Comparison of ENCODE assay signal across 8 cellular contexts in the genomic region with DNA sequence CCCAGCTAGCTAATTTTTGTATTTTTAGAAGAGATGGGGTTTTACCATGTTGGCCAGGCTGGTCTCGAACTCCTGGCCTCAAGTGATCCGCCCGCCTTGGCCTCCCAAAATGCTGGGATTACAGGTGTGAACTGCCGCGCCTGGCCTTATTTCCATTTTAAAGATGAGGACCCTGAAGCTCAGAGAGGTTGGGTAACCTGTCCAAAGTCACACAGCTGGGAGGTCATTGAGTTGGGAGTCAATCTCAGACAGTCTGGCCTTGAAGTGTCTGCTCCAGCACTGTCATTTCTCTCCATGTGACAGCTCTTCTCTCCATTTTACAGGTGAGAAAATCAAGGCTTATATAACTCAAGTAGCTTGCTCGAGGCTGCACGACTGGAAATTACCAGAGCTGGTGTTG.
A peak's percentile ranks its signal among the peaks of the same experiment; 100 is the strongest.
DNase-seq lines count a peak whose midpoint lies in the region; ATAC-seq and TF ChIP-seq lines count a peak whose summit lies in the region.
"Not testable (repeated sequence)": the region's sequence is repeated elsewhere in the genome, so short reads cannot be mapped to it uniquely, and the experiment has no call there.

No MANE protein-coding gene starts in this region.

- not testable (repeated sequence) for H3K9me3 Mint-ChIP-seq in activated B cell treated with CpG ODN at 0.5 μM for 24 hours; activated T-cell treated with anti-CD3 and anti-CD28 coated beads, Interleukin-2, amount 50 U/mL, for 24 hours; activated naive CD8-positive, alpha-beta T cell treated with anti-CD3 and anti-CD28 coated beads for 36 hours; immature natural killer cell

- not testable (repeated sequence) for H3K27me3 ChIP-seq in BLaER1; DND-41 (ENCODE audit: insufficient read depth, low read length, poor library complexity); OCI-LY1 (ENCODE audit: insufficient read depth, low read length); spleen (replicated peaks in 1 of 7)

- H3K4me3 ChIP-seq in BLaER1; DND-41 (ENCODE audit: low read depth in 1 of 2, low read length in 2 of 2); OCI-LY1 (ENCODE audit: low read depth, low read length, poor library complexity, severe bottlenecking); spleen: not testable (repeated sequence)

- not testable (repeated sequence) for H3K9ac ChIP-seq in BLaER1; DND-41 (ENCODE audit: low read depth, low read length); OCI-LY1 (ENCODE audit: low read length)

- H3K4me1 ChIP-seq in BLaER1 (peaks cover 52% of the 10 kb centered on the region), DND-41 (ENCODE audit: insufficient read depth, low read length) (peaks cover 45% of the 10 kb centered on the region), OCI-LY1 (ENCODE audit: insufficient read depth, low read length, severe bottlenecking) (peaks cover 31% of the 10 kb centered on the region), spleen (peaks cover 22 to 96% (median 57%) of the 10 kb centered on the region in 6 donors)

- WGBS in spleen, 5 donors: 81 to 92% (median 89%) methylated on average over 7 of the region's 7 CpGs

- CTCF ChIA-PET in activated B cell treated with CpG ODN at 0.5 μM for 24 hours (lab: Charles Lee): interaction anchor here (0.5 to 10.1 kb wide), 8 partner anchors 11 to 210 kb away, joined by 3 to 325 read pairs (median 6); no protein-coding TSS in a partner anchor

- TF ChIP-seq POLR2A in spleen (IDR thresholded peaks at IDR 0.05): not testable (repeated sequence)

- DNase-seq in DND-41; activated B cell treated with CpG ODN at 0.5 μM for 24 hours; activated T-cell treated with anti-CD3 and anti-CD28 coated beads, Interleukin-2, amount 50 U/mL, for 24 hours; activated naive CD8-positive, alpha-beta T cell treated with anti-CD3 and anti-CD28 coated beads for 36 hours; immature natural killer cell; spleen: not testable (repeated sequence)

- ATAC-seq in DND-41 (ENCODE audit: insufficient read depth, low read depth); activated B cell treated with CpG ODN at 0.5 μM for 24 hours (ENCODE audit: low read depth): not testable (repeated sequence)

- H3K27ac Mint-ChIP-seq in activated B cell treated with CpG ODN at 0.5 μM for 24 hours: peak overlapping the region; percentile 92
- H3K27ac Mint-ChIP-seq in activated T-cell treated with anti-CD3 and anti-CD28 coated beads, Interleukin-2, amount 50 U/mL, for 24 hours: peak overlapping the region; percentile 77
- H3K27ac Mint-ChIP-seq in activated naive CD8-positive, alpha-beta T cell treated with anti-CD3 and anti-CD28 coated beads for 36 hours: peak overlapping the region; percentile 52
- H3K27ac Mint-ChIP-seq in immature natural killer cell: peak overlapping the region; percentile 36 to 95 (median 82)

- H3K9me3 ChIP-seq in BLaER1; DND-41 (ENCODE audit: insufficient read depth, low read length, severe bottlenecking); OCI-LY1 (ENCODE audit: low read length); spleen: not testable (repeated sequence)

- H3K4me3 Mint-ChIP-seq in activated B cell treated with CpG ODN at 0.5 μM for 24 hours: peak overlapping the region; percentile 19
- not testable (repeated sequence) for H3K4me3 Mint-ChIP-seq in activated T-cell treated with anti-CD3 and anti-CD28 coated beads, Interleukin-2, amount 50 U/mL, for 24 hours; activated naive CD8-positive, alpha-beta T cell treated with anti-CD3 and anti-CD28 coated beads for 36 hours
- peak overlapping the region; percentile 33 to 73 (median 54) for H3K4me3 Mint-ChIP-seq in immature natural killer cell

- not testable (repeated sequence) for H3K36me3 ChIP-seq in BLaER1; DND-41 (ENCODE audit: insufficient read depth, low read length); OCI-LY1 (ENCODE audit: insufficient read depth, low read length)
- peaks cover 0 to 20% (median 0%) of the 10 kb centered on the region in 6 donors for H3K36me3 ChIP-seq in spleen

- H3K27me3 Mint-ChIP-seq in activated B cell treated with CpG ODN at 0.5 μM for 24 hours; activated T-cell treated with anti-CD3 and anti-CD28 coated beads, Interleukin-2, amount 50 U/mL, for 24 hours; activated naive CD8-positive, alpha-beta T cell treated with anti-CD3 and anti-CD28 coated beads for 36 hours; immature natural killer cell (ENCODE audit: low read depth in 3 of 3): not testable (repeated sequence)

- intact Hi-C loops in activated B cell treated with CpG ODN at 0.5 μM for 24 hours (cut with micrococcal nuclease) (loop anchor here (1.0 to 5.0 kb wide), 7 partner anchors 8 to 345 kb away; no protein-coding TSS in a partner anchor), spleen (cut with DNase I; ENCODE audit: low total_unique reads) (loop anchor here (5.0 kb wide), 1 partner anchor 213 kb away; no protein-coding TSS in a partner anchor)

- not testable (repeated sequence) for H3F3A ChIP-seq in OCI-LY1 (ENCODE audit: insufficient read depth, low read length)

- H2AFZ ChIP-seq in DND-41 (ENCODE audit: low read depth, low read length); OCI-LY1 (ENCODE audit: low read length): not testable (repeated sequence)

- POLR2A ChIA-PET in activated B cell treated with CpG ODN at 0.5 μM for 24 hours (lab: Charles Lee): interaction anchor here (0.6 to 2.7 kb wide), 17 partner anchors 12 to 211 kb away, joined by 3 to 11 read pairs (median 5); a partner anchor contains a TSS

- H3K4me2 ChIP-seq in BLaER1: peak overlapping the region; percentile 84; the same call in 1 of the 2 replicates
- H3K4me2 ChIP-seq in DND-41 (ENCODE audit: insufficient read depth, low read length): peak overlapping the region; percentile 57; the same call in 1 of the 2 replicates
- H3K4me2 ChIP-seq in OCI-LY1 (ENCODE audit: low read length): not testable (repeated sequence)

- H3K36me3 Mint-ChIP-seq in activated B cell treated with CpG ODN at 0.5 μM for 24 hours (ENCODE audit: low read depth): peaks cover 14% of the 10 kb centered on the region
- H3K36me3 Mint-ChIP-seq in activated T-cell treated with anti-CD3 and anti-CD28 coated beads, Interleukin-2, amount 50 U/mL, for 24 hours (ENCODE audit: low read depth); activated naive CD8-positive, alpha-beta T cell treated with anti-CD3 and anti-CD28 coated beads for 36 hours; immature natural killer cell: not testable (repeated sequence)

- H4K20me1 ChIP-seq in BLaER1; DND-41 (ENCODE audit: insufficient read depth, low read length); OCI-LY1 (ENCODE audit: insufficient read depth, low read length): not testable (repeated sequence)

- H3K4me1 Mint-ChIP-seq in activated B cell treated with CpG ODN at 0.5 μM for 24 hours (peaks cover 94% of the 10 kb centered on the region), immature natural killer cell (peaks cover 53 to 91% of the 10 kb centered on the region in 2 donors)
- H3K4me1 Mint-ChIP-seq in activated T-cell treated with anti-CD3 and anti-CD28 coated beads, Interleukin-2, amount 50 U/mL, for 24 hours (ENCODE audit: low read depth): peaks cover 52% of the 10 kb centered on the region
- H3K4me1 Mint-ChIP-seq in activated naive CD8-positive, alpha-beta T cell treated with anti-CD3 and anti-CD28 coated beads for 36 hours: peaks cover 43% of the 10 kb centered on the region

- not testable (repeated sequence) for H3K9me2 ChIP-seq in OCI-LY1 (ENCODE audit: low read depth, low read length)

- not testable (repeated sequence) for TF ChIP-seq CTCF in DND-41 (IDR thresholded peaks at IDR 0.05; ENCODE audit: borderline replicate concordance, extremely low read depth, low read length, poor library complexity, severe bottlenecking); OCI-LY1 (IDR thresholded peaks at IDR 0.05; ENCODE audit: low read length); activated B cell treated with CpG ODN at 0.5 μM for 24 hours (IDR thresholded peaks at IDR 0.05); spleen (IDR thresholded peaks at IDR 0.05 in 8 of 11, conservative IDR thresholded peaks at IDR 0.05 in 3 of 11)

- not testable (repeated sequence) for H3K79me2 ChIP-seq in DND-41 (ENCODE audit: insufficient read depth, low read length); OCI-LY1 (ENCODE audit: insufficient read depth, low read length)

- H3K27ac ChIP-seq in BLaER1 (peak overlapping the region; percentile 16; the same call in 1 of the 2 replicates), DND-41 (ENCODE audit: low read length) (peak overlapping the region; percentile 67), OCI-LY1 (ENCODE audit: low read depth, low read length, poor library complexity, severe bottlenecking) (peak overlapping the region; percentile 22), spleen (peak overlapping the region in 6 of 8 donors; percentile 20 to 72 (median 55))

Comparison
In these comparisons a context has a peak if more than half of its experiments do, and no peak if none do; other contexts are left out.
1. H3K27ac ChIP-seq: peak in every context shown above with its lines; median percentile 67 in DND-41; 55 in spleen; 22 in OCI-LY1; 16 in BLaER1.